Comparison of ENCODE assay signal across 9 cellular contexts in the genomic region with DNA sequence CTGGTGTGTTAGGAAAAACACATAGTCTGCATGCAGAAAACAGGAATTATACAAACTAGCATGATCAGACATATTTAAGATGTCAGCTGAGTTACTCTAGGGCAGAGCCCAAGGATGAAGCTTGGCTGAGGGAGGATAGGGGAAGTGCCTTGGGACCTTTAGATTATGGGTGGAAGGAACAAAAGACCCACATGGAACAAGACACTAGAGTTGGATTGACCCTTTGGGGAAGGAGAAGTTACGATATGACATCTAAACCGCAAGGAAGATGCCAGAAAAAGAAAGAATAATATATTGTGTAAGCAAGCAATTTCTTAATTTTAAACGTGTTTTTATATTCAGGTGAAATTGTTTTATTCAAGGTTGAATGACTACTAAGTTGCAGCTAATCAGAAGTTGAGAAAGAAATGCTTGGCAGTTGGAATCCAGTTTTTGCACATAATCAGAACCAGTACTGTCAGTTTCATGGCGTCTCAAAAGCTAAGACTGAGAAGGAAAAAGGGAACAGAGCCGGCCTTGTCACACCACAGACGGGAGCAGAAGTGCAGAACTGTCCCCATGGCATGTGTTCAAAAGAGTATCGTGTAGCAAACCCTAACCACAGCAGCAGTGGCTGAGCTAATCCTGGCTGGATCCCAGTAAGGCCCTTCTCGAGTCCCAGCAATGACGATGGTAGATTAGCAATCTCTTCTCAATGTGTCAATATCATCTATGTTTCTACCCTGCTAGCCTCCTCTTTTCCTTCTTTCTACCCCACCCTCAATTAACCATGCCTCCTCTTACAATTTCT. TPM values are rescaled to one million over a fixed set of nuclear protein-coding genes. Genes with fewer than 3 reads are reported as not detected.
DNase-seq lines count a peak whose midpoint lies in the region; ATAC-seq and TF ChIP-seq lines count a peak whose summit lies in the region.
"Had no signal": no experiment of that assay in that cellular context is flagged by ENCODE, and none has a peak within 500 bp of the region (broad histone marks: within the 10 kb centered on the region; RNA-seq: fewer than 3 reads in every experiment).

No MANE protein-coding gene starts in this region.

- H3K9me3 ChIP-seq in BLaER1: no peaks in the 10 kb centered on the region
- no peaks in the 10 kb centered on the region for H3K9me3 ChIP-seq in fibroblast of lung (ENCODE audit: control insufficient read depth, insufficient read depth, low read depth, low read length)
- H3K9me3 ChIP-seq in osteoblast (ENCODE audit: low read depth, low read length): no peaks in the 10 kb centered on the region
- H3K9me3 ChIP-seq: SJSA1 had no signal

- H4K20me1 ChIP-seq in BLaER1 (no peaks in the 10 kb centered on the region), fibroblast of lung (ENCODE audit: control insufficient read depth, extremely low read depth, insufficient read depth, low read length) (no peaks in the 10 kb centered on the region), osteoblast (ENCODE audit: insufficient read depth, low read length) (no peaks in the 10 kb centered on the region)

- H3K9ac ChIP-seq in BLaER1 (no peak overlapping the region), fibroblast of lung (ENCODE audit: insufficient read depth, low read length) (no peak overlapping the region)

- H3K27me3 ChIP-seq in BLaER1 (no peaks in the 10 kb centered on the region), fibroblast of lung (ENCODE audit: control insufficient read depth, insufficient read depth, low read length) (no peaks in the 10 kb centered on the region), osteoblast (ENCODE audit: insufficient read depth, low read length) (peaks cover 10% of the 10 kb centered on the region)

- no peak overlapping the region for H3K27ac Mint-ChIP-seq in natural killer cell

- DNase-seq in NOMO-1 treated with DMSO at 0.1 percent for 48 hours (lab: John Stamatoyannopoulos, UW; ENCODE audit: unreplicated experiment): peak; percentile 89
- DNase-seq in fibroblast of lung (ENCODE audit: low read depth in 2 of 2): peak; percentile 58 to 60
- DNase-seq in osteoblast (ENCODE audit: insufficient read length, low spot score, missing footprints): no peak
- no peak for DNase-seq in natural killer cell
- DNase-seq in activated CD4-positive, alpha-beta T cell treated with anti-CD3 and anti-CD28 coated beads, Interleukin-2, amount 50 U/mL, for 48 hours: no peak
- DNase-seq in HCEC 1CT: no peak
- no peak for DNase-seq in DMS153 (lab: John Stamatoyannopoulos, UW)

- intact Hi-C loops in natural killer cell (cut with micrococcal nuclease): loop anchor here (1.0 to 5.0 kb wide), 6 partner anchors 68 to 409 kb away; a partner anchor contains a TSS

- no peaks in the 10 kb centered on the region for H3K36me3 Mint-ChIP-seq in natural killer cell

- peaks cover 22 to 32% of the 10 kb centered on the region in 2 donors for H3K4me1 Mint-ChIP-seq in natural killer cell

- H3K4me3 ChIP-seq in BLaER1 (no peak overlapping the region), fibroblast of lung (replicated peaks in 1 of 4; ENCODE audit: control extremely low read depth in 1 of 4, insufficient read depth in 1 of 4, low read depth in 3 of 4, low read length in 4 of 4) (no peak overlapping the region), osteoblast (ENCODE audit: insufficient read depth, low read length) (no peak overlapping the region)
- H3K4me3 ChIP-seq: SJSA1 had no signal

- TF ChIP-seq CTCF in fibroblast of lung (conservative IDR thresholded peaks at IDR 0.05 in 1 of 2, IDR thresholded peaks at IDR 0.05 in 1 of 2; ENCODE audit: low read depth in 1 of 2, low read length in 2 of 2) (no peak), osteoblast (IDR thresholded peaks at IDR 0.05; ENCODE audit: extremely low read depth, low read depth, low read length) (no peak), natural killer cell (IDR thresholded peaks at IDR 0.05) (no peak)

- H3K27ac ChIP-seq in BLaER1: no peak overlapping the region
- no peak overlapping the region for H3K27ac ChIP-seq in fibroblast of lung (ENCODE audit: insufficient read depth, low read length)
- H3K27ac ChIP-seq in osteoblast (ENCODE audit: low read depth, low read length): no peak overlapping the region
- H3K27ac ChIP-seq: SJSA1 had no signal

- H3K4me1 ChIP-seq in BLaER1 (peaks cover 21% of the 10 kb centered on the region; the same call in 1 of the 2 replicates), fibroblast of lung (ENCODE audit: control insufficient read depth, extremely low read depth, insufficient read depth, low read length) (peaks cover 3% of the 10 kb centered on the region), osteoblast (ENCODE audit: insufficient read depth, low read length) (peaks cover 18% of the 10 kb centered on the region)

- H3K79me2 ChIP-seq in fibroblast of lung (ENCODE audit: control insufficient read depth, insufficient read depth, low read length) (no peaks in the 10 kb centered on the region), osteoblast (ENCODE audit: insufficient read depth, low read length) (no peaks in the 10 kb centered on the region)

- H2AFZ ChIP-seq in fibroblast of lung (ENCODE audit: low read length) (no peak overlapping the region), osteoblast (ENCODE audit: low read length) (peak overlapping the region; percentile 56)

- H3K4me2 ChIP-seq in BLaER1: peak overlapping the region; percentile 18; the same call in 1 of the 2 replicates
- H3K4me2 ChIP-seq in fibroblast of lung (ENCODE audit: extremely low read depth, insufficient read depth, low read length): no peak overlapping the region
- H3K4me2 ChIP-seq in osteoblast (ENCODE audit: insufficient read depth, low read length): peak overlapping the region; percentile 22

- H3K9me3 Mint-ChIP-seq in natural killer cell: no peaks in the 10 kb centered on the region

- H3K4me3 Mint-ChIP-seq in natural killer cell: no peak overlapping the region

- ATAC-seq in natural killer cell: no peak

- H3K27me3 Mint-ChIP-seq in natural killer cell (ENCODE audit: low read depth in 2 of 2): peaks cover 14 to 33% of the 10 kb centered on the region in 2 donors

- H3K36me3 ChIP-seq in BLaER1 (no peaks in the 10 kb centered on the region), fibroblast of lung (ENCODE audit: control insufficient read depth, insufficient read depth, low read length) (no peaks in the 10 kb centered on the region), osteoblast (ENCODE audit: insufficient read depth, low read length) (no peaks in the 10 kb centered on the region)
- H3K36me3 ChIP-seq: SJSA1 had no signal

RNA-seq across cellular contexts. Expression of a gene that starts 31.2 kb away (rescaled TPM):
- total RNA-seq in fibroblast of lung: 5.1 and 5.6 TPM in 2 replicates
- polyA plus RNA-seq in fibroblast of lung: 20.2 and 24.3 TPM in 2 replicates
- 9.4 and 9.5 TPM in 2 replicates for polyA plus RNA-seq in fibroblast of lung (2012)
- 4.2 and 4.9 TPM in 2 replicates for polyA minus RNA-seq in fibroblast of lung (ENCODE audit: low replicate concordance)
- 4.0 and 5.3 TPM in 2 replicates for total RNA-seq in osteoblast
- total RNA-seq in natural killer cell: 100 to 1,000 TPM in 1 of 3 donors, 10 to 100 TPM in 2; 65.4 to 105 (median 70.9) TPM

Comparison
In these comparisons a context has a peak if more than half of its experiments do, and no peak if none do; other contexts are left out.
1. DNase-seq: peak in NOMO-1 treated with DMSO at 0.1 percent for 48 hours (single experiment) and fibroblast of lung (2 of 2); none in osteoblast (single experiment), natural killer cell (single experiment), activated CD4-positive, alpha-beta T cell treated with anti-CD3 and anti-CD28 coated beads, Interleukin-2, amount 50 U/mL, for 48 hours (0 of 2), HCEC 1CT (single experiment) and DMS153 (single experiment).
2. RNA of a gene that starts 31.2 kb away (total RNA-seq): 65.4 to 105 TPM in natural killer cell; 5.1 to 5.6 TPM in fibroblast of lung and 4.0 to 5.3 TPM in osteoblast; every median in the first group is over 10 times any median in the second.